ENCODE assay signal across 1 cellular context in genomic region chr18:43129946-43130523, GRCh38.
TF ChIP-seq lines count a peak whose summit lies in the region.

No MANE protein-coding gene starts in this region.

TF ChIP-seq in HepG2, 621 proteins besides CTCF, POLR2A, EP300 and RAD21 (continued from another document):
- TF ChIP-seq, protein P1, sequence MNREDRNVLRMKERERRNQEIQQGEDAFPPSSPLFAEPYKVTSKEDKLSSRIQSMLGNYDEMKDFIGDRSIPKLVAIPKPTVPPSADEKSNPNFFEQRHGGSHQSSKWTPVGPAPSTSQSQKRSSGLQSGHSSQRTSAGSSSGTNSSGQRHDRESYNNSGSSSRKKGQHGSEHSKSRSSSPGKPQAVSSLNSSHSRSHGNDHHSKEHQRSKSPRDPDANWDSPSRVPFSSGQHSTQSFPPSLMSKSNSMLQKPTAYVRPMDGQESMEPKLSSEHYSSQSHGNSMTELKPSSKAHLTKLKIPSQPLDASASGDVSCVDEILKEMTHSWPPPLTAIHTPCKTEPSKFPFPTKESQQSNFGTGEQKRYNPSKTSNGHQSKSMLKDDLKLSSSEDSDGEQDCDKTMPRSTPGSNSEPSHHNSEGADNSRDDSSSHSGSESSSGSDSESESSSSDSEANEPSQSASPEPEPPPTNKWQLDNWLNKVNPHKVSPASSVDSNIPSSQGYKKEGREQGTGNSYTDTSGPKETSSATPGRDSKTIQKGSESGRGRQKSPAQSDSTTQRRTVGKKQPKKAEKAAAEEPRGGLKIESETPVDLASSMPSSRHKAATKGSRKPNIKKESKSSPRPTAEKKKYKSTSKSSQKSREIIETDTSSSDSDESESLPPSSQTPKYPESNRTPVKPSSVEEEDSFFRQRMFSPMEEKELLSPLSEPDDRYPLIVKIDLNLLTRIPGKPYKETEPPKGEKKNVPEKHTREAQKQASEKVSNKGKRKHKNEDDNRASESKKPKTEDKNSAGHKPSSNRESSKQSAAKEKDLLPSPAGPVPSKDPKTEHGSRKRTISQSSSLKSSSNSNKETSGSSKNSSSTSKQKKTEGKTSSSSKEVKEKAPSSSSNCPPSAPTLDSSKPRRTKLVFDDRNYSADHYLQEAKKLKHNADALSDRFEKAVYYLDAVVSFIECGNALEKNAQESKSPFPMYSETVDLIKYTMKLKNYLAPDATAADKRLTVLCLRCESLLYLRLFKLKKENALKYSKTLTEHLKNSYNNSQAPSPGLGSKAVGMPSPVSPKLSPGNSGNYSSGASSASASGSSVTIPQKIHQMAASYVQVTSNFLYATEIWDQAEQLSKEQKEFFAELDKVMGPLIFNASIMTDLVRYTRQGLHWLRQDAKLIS (CRISPR knock-in tag; IDR thresholded peaks at IDR 0.05), result no peak
- TF ChIP-seq RERE (CRISPR knock-in tag; IDR thresholded peaks at IDR 0.05; ENCODE audit: low read depth) (no peak), ZSCAN22 (CRISPR knock-in tag; IDR thresholded peaks at IDR 0.05) (no peak), ZFP36 (IDR thresholded peaks at IDR 0.05; ENCODE audit: borderline replicate concordance, low read depth, low read length, partially characterized antibody) (no peak), FOXA1 (IDR thresholded peaks at IDR 0.05) (no peak), FOXA1 (CRISPR knock-in tag; IDR thresholded peaks at IDR 0.05) (no peak), ISX (CRISPR knock-in tag; conservative IDR thresholded peaks at IDR 0.05) (no peak), ADNP (CRISPR knock-in tag; IDR thresholded peaks at IDR 0.05) (0 out of 2 replicates have a peak, but pooled peaks have one; percentile 18), KDM1A (CRISPR knock-in tag; IDR thresholded peaks at IDR 0.05) (no peak), DPF2 (CRISPR knock-in tag; IDR thresholded peaks at IDR 0.05; ENCODE audit: borderline replicate concordance, low read depth) (no peak), ZNF720 (CRISPR knock-in tag; IDR thresholded peaks at IDR 0.05) (no peak), HOXA7 (CRISPR knock-in tag; IDR thresholded peaks at IDR 0.05) (no peak), ZMYM3 (CRISPR knock-in tag; IDR thresholded peaks at IDR 0.05) (peak; percentile 54; the same call in 1 of the 2 replicates), ZSCAN30 (CRISPR knock-in tag; IDR thresholded peaks at IDR 0.05) (no peak), ZNF691 (CRISPR knock-in tag; IDR thresholded peaks at IDR 0.05; ENCODE audit: borderline replicate concordance, low read depth) (peak; percentile 99), XBP1 (CRISPR knock-in tag; IDR thresholded peaks at IDR 0.05) (no peak), ZKSCAN8 (CRISPR knock-in tag; IDR thresholded peaks at IDR 0.05; ENCODE audit: borderline replicate concordance) (no peak), IRF2 (CRISPR knock-in tag; IDR thresholded peaks at IDR 0.05) (peak; percentile 83), ZNF225 (CRISPR knock-in tag; IDR thresholded peaks at IDR 0.05) (no peak), ZNF329 (CRISPR knock-in tag; IDR thresholded peaks at IDR 0.05; ENCODE audit: low read depth) (no peak), ZNF451 (CRISPR knock-in tag; IDR thresholded peaks at IDR 0.05) (no peak), ZNF724P (CRISPR knock-in tag; IDR thresholded peaks at IDR 0.05; ENCODE audit: borderline replicate concordance) (no peak), TBP (CRISPR knock-in tag; IDR thresholded peaks at IDR 0.05) (no peak), ZNF335 (CRISPR knock-in tag; IDR thresholded peaks at IDR 0.05) (no peak), ZNF704 (CRISPR knock-in tag; IDR thresholded peaks at IDR 0.05; ENCODE audit: borderline replicate concordance) (no peak), RFX3 (CRISPR knock-in tag; IDR thresholded peaks at IDR 0.05) (no peak), CHCHD3 (CRISPR knock-in tag; IDR thresholded peaks at IDR 0.05) (no peak)
- TF ChIP-seq, protein P2, sequence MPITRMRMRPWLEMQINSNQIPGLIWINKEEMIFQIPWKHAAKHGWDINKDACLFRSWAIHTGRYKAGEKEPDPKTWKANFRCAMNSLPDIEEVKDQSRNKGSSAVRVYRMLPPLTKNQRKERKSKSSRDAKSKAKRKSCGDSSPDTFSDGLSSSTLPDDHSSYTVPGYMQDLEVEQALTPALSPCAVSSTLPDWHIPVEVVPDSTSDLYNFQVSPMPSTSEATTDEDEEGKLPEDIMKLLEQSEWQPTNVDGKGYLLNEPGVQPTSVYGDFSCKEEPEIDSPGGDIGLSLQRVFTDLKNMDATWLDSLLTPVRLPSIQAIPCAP (CRISPR knock-in tag; IDR thresholded peaks at IDR 0.05; ENCODE audit: low read depth), result peak; percentile 88; the same call in 1 of the 2 replicates
TF ChIP-seq in HepG2: peak in this region for 5.
